Comparison of ENCODE assay signal across 21 cellular contexts in the genomic region with DNA sequence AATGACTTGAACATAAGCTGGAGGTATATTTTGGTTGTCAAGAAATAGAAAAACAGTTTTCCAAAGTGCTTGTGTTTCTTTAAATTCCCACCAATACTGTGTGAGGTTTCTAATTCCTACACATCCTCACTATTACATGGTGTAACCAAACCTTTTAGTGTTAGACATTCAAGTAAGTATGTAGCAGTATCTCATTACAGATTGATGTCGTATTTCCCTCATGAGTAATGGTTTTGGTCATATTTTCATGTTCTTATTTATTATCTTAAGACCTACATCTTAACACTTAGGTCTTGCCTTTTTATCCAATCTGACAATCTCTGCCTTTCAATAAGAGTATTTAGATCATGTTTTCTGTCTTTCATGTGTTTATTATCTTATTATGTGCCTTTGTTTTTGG.
A peak's percentile ranks its signal among the peaks of the same experiment; 100 is the strongest.
DNase-seq lines count a peak whose midpoint lies in the region; ATAC-seq lines count a peak whose summit lies in the region.
"Had no signal": no experiment of that assay in that cellular context is flagged by ENCODE, and none has a peak within 500 bp of the region (broad histone marks: within the 10 kb centered on the region; RNA-seq: fewer than 3 reads in every experiment).

No MANE protein-coding gene starts in this region.

- H3K27me3 ChIP-seq in adipocyte (replicated peaks; ENCODE audit: control insufficient read depth, insufficient read depth, low read length), result no peaks in the 10 kb centered on the region

- H3K36me3 ChIP-seq in adipocyte (ENCODE audit: control insufficient read depth, insufficient read depth, low read length, severe bottlenecking), result no peaks in the 10 kb centered on the region

- H3K4me3 ChIP-seq in adipocyte (ENCODE audit: low read length), result no peak overlapping the region
- H3K4me3 ChIP-seq: SK-N-MC had no signal

- H3K27me3 Mint-ChIP-seq in T-helper 17 cell, result no peaks in the 10 kb centered on the region
- H3K27me3 Mint-ChIP-seq: IgD-negative memory B cell had no signal

- ATAC-seq in T-helper 17 cell, result no peak

- DNase-seq in EL (peak; percentile 37), adipocyte (ENCODE audit: low read depth) (peak; percentile 4), fibroblast of gingiva (ENCODE audit: low read depth) (peak; percentile 11), myocyte (ENCODE audit: low read depth) (peak; percentile 5), NCI-H1417 (lab: John Stamatoyannopoulos, UW) (no peak), T-helper 17 cell (no peak), pons (ENCODE audit: low spot score) (no peak), activated T-cell treated with anti-CD3 and anti-CD28 coated beads for 4 hours (no peak)
- DNase-seq: 8988T, Calu3, DMS79 treated with DMSO at 0.1 percent for 48 hours, NCI-H1092, NCI-H1436 treated with DMSO at 0.1 percent for 48 hours, NCI-H187 treated with DMSO at 0.1 percent for 48 hours, NCI-H2171 treated with DMSO at 0.1 percent for 48 hours, NCI-H524 treated with DMSO at 0.1 percent for 48 hours, NCI-H774, SIG-M5 had no signal

- no peaks in the 10 kb centered on the region for H3K9me3 ChIP-seq in adipocyte (ENCODE audit: control insufficient read depth, low read length)
- H3K9me3 ChIP-seq in T-helper 17 cell (ENCODE audit: control insufficient read depth, low read length, poor library complexity, severe bottlenecking), result no peaks in the 10 kb centered on the region

- H3K4me1 Mint-ChIP-seq in T-helper 17 cell, result no peaks in the 10 kb centered on the region
- H3K4me1 Mint-ChIP-seq: IgD-negative memory B cell had no signal

- no peak overlapping the region for H3K27ac Mint-ChIP-seq in T-helper 17 cell
- H3K27ac Mint-ChIP-seq: IgD-negative memory B cell had no signal

- H3K9ac ChIP-seq in adipocyte (ENCODE audit: low read length), result no peak overlapping the region
- H3K9ac ChIP-seq: KMS-11 had no signal

- H3K4me3 Mint-ChIP-seq in T-helper 17 cell, result no peak overlapping the region
- H3K4me3 Mint-ChIP-seq: IgD-negative memory B cell had no signal

- no peaks in the 10 kb centered on the region for H3K36me3 Mint-ChIP-seq in T-helper 17 cell (ENCODE audit: low read depth)
- H3K36me3 Mint-ChIP-seq: IgD-negative memory B cell had no signal

- H3K4me1 ChIP-seq in adipocyte (ENCODE audit: control insufficient read depth, insufficient read depth, low read length), result no peaks in the 10 kb centered on the region

Comparison
In these comparisons a context has a peak if more than half of its experiments do, and no peak if none do; other contexts are left out.
1. DNase-seq: peak in EL (single experiment), adipocyte (single experiment), fibroblast of gingiva (single experiment) and myocyte (single experiment); none in NCI-H1417 (0 of 3), T-helper 17 cell (0 of 3), pons (single experiment) and activated T-cell treated with anti-CD3 and anti-CD28 coated beads for 4 hours (single experiment).